In the genomic region with DNA sequence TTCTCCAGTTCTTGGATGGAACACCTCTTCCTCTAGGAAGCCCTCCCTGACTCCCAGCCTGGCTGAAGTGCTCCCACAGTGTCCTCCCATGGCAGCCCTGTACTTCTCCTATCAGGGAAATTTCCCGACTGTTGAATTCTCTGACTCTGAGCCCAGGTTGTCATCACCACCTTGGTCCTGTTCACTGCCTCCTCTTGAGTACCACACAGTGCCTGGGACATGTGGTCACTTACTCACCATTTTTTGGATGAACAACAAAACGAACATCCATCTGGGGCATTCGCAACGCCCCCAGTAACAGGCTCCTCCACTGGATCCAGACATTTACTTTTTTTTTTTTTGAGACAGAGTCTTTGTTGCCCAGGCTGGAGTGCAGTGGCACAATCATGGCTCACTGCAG, we compare ENCODE assay signal across 16 cellular contexts. TPM values are rescaled to one million over a fixed set of nuclear protein-coding genes. Genes with fewer than 3 reads are reported as not detected.
A peak's percentile ranks its signal among the peaks of the same experiment; 100 is the strongest.
DNase-seq lines count a peak whose midpoint lies in the region; TF ChIP-seq lines count a peak whose summit lies in the region.
"Had no signal": no experiment of that assay in that cellular context is flagged by ENCODE, and none has a peak within 500 bp of the region (broad histone marks: within the 10 kb centered on the region; RNA-seq: fewer than 3 reads in every experiment).

No MANE protein-coding gene starts in this region.

- H3K27me3 ChIP-seq in breast epithelium: peaks cover 0 to 14% of the 10 kb centered on the region in 2 donors
- H3K27me3 ChIP-seq in CD4-positive, alpha-beta memory T cell (ENCODE audit: insufficient read depth, low read length): no peaks in the 10 kb centered on the region
- H3K27me3 ChIP-seq: BE2C had no signal

- POLR2A ChIA-PET in CD4-positive, alpha-beta memory T cell (lab: Charles Lee; ENCODE audit: partially characterized antibody): no interaction called here

- intact Hi-C loops in breast epithelium (cut with DNase I; ENCODE audit: low total_unique reads): no loop called here
- intact Hi-C loops in CD4-positive, alpha-beta memory T cell (cut with micrococcal nuclease): no loop called here

- CTCF ChIA-PET in CD4-positive, alpha-beta memory T cell (lab: Charles Lee; ENCODE audit: partially characterized antibody): interaction anchor here (0.7 kb wide), 1 partner anchor 24 kb away, joined by 3 read pairs; no protein-coding TSS in a partner anchor

- no peak overlapping the region for H3K4me3 ChIP-seq in breast epithelium
- H3K4me3 ChIP-seq in CD4-positive, alpha-beta memory T cell (ENCODE audit: low read length in 2 of 2): no peak overlapping the region

- H3K4me1 ChIP-seq in breast epithelium: no peaks in the 10 kb centered on the region
- no peaks in the 10 kb centered on the region for H3K4me1 ChIP-seq in CD4-positive, alpha-beta memory T cell (ENCODE audit: insufficient read depth, low read length)
- H3K4me1 ChIP-seq: BE2C, Caco-2 had no signal

- peak overlapping the region; percentile 77 for H3K27ac ChIP-seq in angular gyrus (ENCODE audit: low read depth, low read length)
- H3K27ac ChIP-seq in breast epithelium: no peak overlapping the region
- no peak overlapping the region for H3K27ac ChIP-seq in CD4-positive, alpha-beta memory T cell (ENCODE audit: low read depth, low read length)

- peaks cover 4% of the 10 kb centered on the region for H3K4me1 Mint-ChIP-seq in neural crest cell
- H3K4me1 Mint-ChIP-seq in CD4-positive, alpha-beta memory T cell: no peaks in the 10 kb centered on the region

- peak overlapping the region; percentile 72 for H3K27ac Mint-ChIP-seq in neural crest cell (ENCODE audit: unreplicated experiment)
- peak overlapping the region in 1 of 7 donors; percentile 32 for H3K27ac Mint-ChIP-seq in CD4-positive, alpha-beta memory T cell
- H3K27ac Mint-ChIP-seq: CD4-positive, CD25-positive, alpha-beta regulatory T cell had no signal

- H3K36me3 ChIP-seq in breast epithelium: no peaks in the 10 kb centered on the region
- no peaks in the 10 kb centered on the region for H3K36me3 ChIP-seq in CD4-positive, alpha-beta memory T cell (ENCODE audit: insufficient read depth, low read length)
- H3K36me3 ChIP-seq: BE2C had no signal

- H3K9me3 ChIP-seq in breast epithelium: no peaks in the 10 kb centered on the region
- H3K9me3 ChIP-seq in CD4-positive, alpha-beta memory T cell (ENCODE audit: control insufficient read depth in 1 of 2, low read length in 2 of 2): no peaks in the 10 kb centered on the region
- H3K9me3 ChIP-seq: BE2C, Caco-2 had no signal

- no peak overlapping the region for H3K4me3 Mint-ChIP-seq in neural crest cell
- H3K4me3 Mint-ChIP-seq in CD4-positive, alpha-beta memory T cell: no peak overlapping the region

- peaks cover 3% of the 10 kb centered on the region for H3K27me3 Mint-ChIP-seq in neural crest cell (ENCODE audit: low read depth)
- H3K27me3 Mint-ChIP-seq in CD4-positive, alpha-beta memory T cell: peaks cover 0 to 2% of the 10 kb centered on the region in 2 donors

- no peak for TF ChIP-seq POLR2A in breast epithelium (IDR thresholded peaks at IDR 0.05)

- no peaks in the 10 kb centered on the region for H3K9me3 Mint-ChIP-seq in neural crest cell
- H3K9me3 Mint-ChIP-seq in CD4-positive, alpha-beta memory T cell: no peaks in the 10 kb centered on the region
- H3K9me3 Mint-ChIP-seq: CD4-positive, CD25-positive, alpha-beta regulatory T cell had no signal

- TF ChIP-seq CTCF in neural crest cell (conservative IDR thresholded peaks at IDR 0.05): no peak
- no peak for TF ChIP-seq CTCF in breast epithelium (IDR thresholded peaks at IDR 0.05)

- no peaks in the 10 kb centered on the region for H3K36me3 Mint-ChIP-seq in neural crest cell (ENCODE audit: low read depth)
- H3K36me3 Mint-ChIP-seq in CD4-positive, alpha-beta memory T cell: no peaks in the 10 kb centered on the region
- H3K36me3 Mint-ChIP-seq: CD4-positive, CD25-positive, alpha-beta regulatory T cell had no signal

- DNase-seq in neural crest cell (ENCODE audit: low read depth, low spot score): no peak
- peak; percentile 50 for DNase-seq in superior temporal gyrus (ENCODE audit: extremely low spot score)
- no peak for DNase-seq in breast epithelium (ENCODE audit: low spot score in 2 of 2)
- DNase-seq in stimulated activated CD4-positive, alpha-beta T cell treated with anti-CD3 and anti-CD28 coated beads, Interleukin-4, amount 100 ng/mL, for 4 hours: no peak
- DNase-seq in CD4-positive, alpha-beta memory T cell: no peak
- DNase-seq: ACHN; BE2C; C1 segment of cervical spinal cord; Caco-2; CD4-positive, CD25-positive, alpha-beta regulatory T cell; DMS153; DMS79; GDM1; GOT3; H7 had no signal

RNA-seq across cellular contexts. Expression of a gene that starts 37.4 kb away (rescaled TPM):
- total RNA-seq in neural crest cell: 0.16 and 0.98 TPM in 2 replicates
- total RNA-seq in breast epithelium: under 1 TPM; under 0.01 to 0.33 (median 0.15) TPM
- total RNA-seq in CD4-positive, alpha-beta memory T cell: under 1 TPM; 0.06 to 0.17 TPM
- not detected for polyA plus RNA-seq in CD4-positive, alpha-beta memory T cell
- total RNA-seq: CD4-positive, CD25-positive, alpha-beta regulatory T cell had no signal
- polyA plus RNA-seq: CD4-positive, CD25-positive, alpha-beta regulatory T cell had no signal

RNA-seq across cellular contexts. Expression of a gene that starts 56.7 kb away (rescaled TPM):
- total RNA-seq in neural crest cell (479 and 516 TPM in 2 replicates), breast epithelium (100 to 1,000 TPM; 210 to 329 (median 306) TPM)
- total RNA-seq in CD4-positive, alpha-beta memory T cell: 100 to 1,000 TPM; 491 to 503 TPM
- polyA plus RNA-seq in CD4-positive, alpha-beta memory T cell: 100 to 1,000 TPM; 215 to 259 TPM
